Comparison of ENCODE assay signal across 12 cellular contexts in genomic region chr9:33835625-33836260, GRCh38. TPM values are rescaled to one million over a fixed set of nuclear protein-coding genes. Genes with fewer than 3 reads are reported as not detected.
DNase-seq lines count a peak whose midpoint lies in the region; ATAC-seq and TF ChIP-seq lines count a peak whose summit lies in the region.
"Had no signal": no experiment of that assay in that cellular context is flagged by ENCODE, and none has a peak within 500 bp of the region (broad histone marks: within the 10 kb centered on the region; RNA-seq: fewer than 3 reads in every experiment).

No MANE protein-coding gene starts in this region.

- H3K27me3 Mint-ChIP-seq in chondrocyte (ENCODE audit: low read depth) = no peaks in the 10 kb centered on the region

- H3K4me1 Mint-ChIP-seq in chondrocyte (ENCODE audit: low read depth) = peaks cover 33% of the 10 kb centered on the region

- H3K36me3 Mint-ChIP-seq in chondrocyte (ENCODE audit: low read depth) = no peaks in the 10 kb centered on the region

- no peaks in the 10 kb centered on the region for H3K36me3 ChIP-seq in left ventricle myocardium inferior
- no peaks in the 10 kb centered on the region for H3K36me3 ChIP-seq in neutrophil
- H3K36me3 ChIP-seq in upper lobe of left lung = no peaks in the 10 kb centered on the region
- H3K36me3 ChIP-seq: cardiac muscle cell, HAP-1 had no signal

- ATAC-seq in Right ventricle myocardium superior (ENCODE audit: poor library complexity) (no peak), upper lobe of left lung (ENCODE audit: low FRiP score in 2 of 2) (no peak)

- TF ChIP-seq EP300 in upper lobe of left lung (IDR thresholded peaks at IDR 0.05) = no peak

- no peak for TF ChIP-seq POLR2A in upper lobe of left lung (IDR thresholded peaks at IDR 0.05)

- no peak overlapping the region for H3K4me3 Mint-ChIP-seq in chondrocyte (ENCODE audit: unreplicated experiment)

- no peak overlapping the region for H3K4me3 ChIP-seq in left ventricle myocardium inferior
- peak overlapping the region; percentile 46 to 55 for H3K4me3 ChIP-seq in neutrophil (ENCODE audit: low read depth in 1 of 2, low read length in 1 of 2)
- no peak overlapping the region for H3K4me3 ChIP-seq in upper lobe of left lung
- H3K4me3 ChIP-seq: cardiac muscle cell, HAP-1 had no signal

- intact Hi-C loops in left ventricle myocardium inferior (cut with micrococcal nuclease) = no loop called here
- intact Hi-C loops in Right ventricle myocardium superior (cut with DNase I) = no loop called here
- intact Hi-C loops in posterior vena cava (cut with DNase I) = no loop called here

- DNase-seq in left ventricle myocardium inferior (no peak), Right ventricle myocardium superior (no peak), chondrocyte (ENCODE audit: low spot score) (no peak), upper lobe of left lung (no peak), NCI-H1930 (lab: John Stamatoyannopoulos, UW) (no peak), posterior vena cava (ENCODE audit: low spot score) (no peak)
- no peak for DNase-seq in stimulated activated CD4-positive, alpha-beta T cell treated with anti-CD3 and anti-CD28 coated beads, Interleukin-15, amount 100 ng/mL, for 24 hours
- DNase-seq: erythroblast, NCI-H524 had no signal

- peak overlapping the region; percentile 74 for H3K27ac Mint-ChIP-seq in chondrocyte (ENCODE audit: unreplicated experiment)

- H3K4me1 ChIP-seq in left ventricle myocardium inferior = peaks cover 67% of the 10 kb centered on the region
- H3K4me1 ChIP-seq in neutrophil (ENCODE audit: control insufficient read depth in 1 of 2, insufficient read depth in 1 of 2, low read depth in 1 of 2, low read length in 1 of 2) = peaks cover 56 to 62% of the 10 kb centered on the region in 2 experiments
- H3K4me1 ChIP-seq in upper lobe of left lung = peaks cover 27 to 34% (median 31%) of the 10 kb centered on the region in 4 donors

- H3K27ac ChIP-seq in left ventricle myocardium inferior (replicated peaks) (peak overlapping the region; percentile 39), neutrophil (peak overlapping the region; percentile 85), upper lobe of left lung (peak overlapping the region; percentile 55 to 74 (median 67))
- H3K27ac ChIP-seq: cardiac muscle cell had no signal

- H3K9me3 Mint-ChIP-seq in chondrocyte (ENCODE audit: low read depth) = no peaks in the 10 kb centered on the region

- no peaks in the 10 kb centered on the region for H3K27me3 ChIP-seq in left ventricle myocardium inferior (ENCODE audit: low read depth)
- no peaks in the 10 kb centered on the region for H3K27me3 ChIP-seq in neutrophil
- no peaks in the 10 kb centered on the region for H3K27me3 ChIP-seq in upper lobe of left lung
- H3K27me3 ChIP-seq: cardiac muscle cell had no signal

- WGBS in upper lobe of left lung, 2 donors = 83 to 86% methylated on average over 11 of the region's 11 CpGs

- TF ChIP-seq CTCF in left ventricle myocardium inferior (IDR thresholded peaks at IDR 0.05; ENCODE audit: borderline replicate concordance) (no peak), chondrocyte (IDR thresholded peaks at IDR 0.05) (no peak), neutrophil (IDR thresholded peaks at IDR 0.05) (no peak), upper lobe of left lung (IDR thresholded peaks at IDR 0.05) (no peak)

- H3K9me3 ChIP-seq in left ventricle myocardium inferior (replicated peaks) (no peaks in the 10 kb centered on the region), neutrophil (no peaks in the 10 kb centered on the region), upper lobe of left lung (no peaks in the 10 kb centered on the region)
- H3K9me3 ChIP-seq: HAP-1 had no signal

RNA-seq across cellular contexts. Expression of gene UBE2R2, which starts 18.8 kb away (rescaled TPM):
- 40.6 TPM for total RNA-seq in left ventricle myocardium inferior
- 44.4 TPM for total RNA-seq in Right ventricle myocardium superior
- total RNA-seq in chondrocyte = 39.1 to 51.2 TPM (median 48.8 TPM) in 3 replicates
- 10 to 100 TPM; 24.6 to 33.6 (median 28.8) TPM for total RNA-seq in upper lobe of left lung
- total RNA-seq in posterior vena cava = 10 to 100 TPM; 33.0 to 37.1 TPM

RNA-seq across cellular contexts. Expression of gene PRSS3, which starts 40.4 kb away (rescaled TPM):
- total RNA-seq in left ventricle myocardium inferior (not detected), Right ventricle myocardium superior (not detected), chondrocyte (not detected in 3 replicates), upper lobe of left lung (1 to 10 TPM in 1 of 6 donors, under 1 TPM in 1, not detected in 4; 0.69 to 2.1 TPM), posterior vena cava (under 1 TPM in 1 of 2 donors, not detected in 1; 1.00 TPM)
- total RNA-seq: cardiac muscle cell had no signal

Comparison
In these comparisons a context has a peak if more than half of its experiments do, and no peak if none do; other contexts are left out.
1. H3K4me3 ChIP-seq: peak in neutrophil (2 of 2); none in left ventricle myocardium inferior (single experiment) and upper lobe of left lung (0 of 4).
2. Peak in every context shown above with its lines, with median percentiles within 50 percentile points of each other: H3K27ac ChIP-seq.